25 cellular contexts compared by ENCODE assay signal in the genomic region with DNA sequence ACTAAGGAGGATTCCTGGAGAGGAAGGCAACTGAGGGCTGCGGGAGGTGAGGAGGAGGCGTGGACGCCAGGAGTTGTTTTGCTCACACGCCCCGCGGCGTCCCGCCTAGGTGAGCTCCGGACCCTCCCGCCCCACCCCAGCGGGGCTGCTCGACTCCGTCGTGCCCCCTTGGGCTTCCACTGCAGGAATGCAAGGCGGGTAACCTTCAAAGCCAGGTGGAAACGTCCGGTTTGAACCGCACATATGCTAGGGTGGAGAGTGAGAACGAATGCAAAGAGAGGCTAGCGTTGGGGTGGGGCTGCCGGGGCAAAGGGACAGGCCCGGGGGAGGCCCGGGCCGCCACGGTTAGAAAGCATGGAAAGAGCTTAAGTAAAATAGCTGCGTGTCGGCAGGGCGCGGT. TPM values are rescaled to one million over a fixed set of nuclear protein-coding genes. Genes with fewer than 3 reads are reported as not detected.
"Had no signal": no experiment of that assay in that cellular context is flagged by ENCODE, and none has a peak within 500 bp of the region (broad histone marks: within the 10 kb centered on the region; RNA-seq: fewer than 3 reads in every experiment).

No MANE protein-coding gene starts in this region.

- ATAC-seq: Panc1, PC-3 had no signal

- H3K27ac ChIP-seq: HL-60, RWPE1 had no signal

- H3K9me3 ChIP-seq: SK-N-SH had no signal

- DNase-seq: KBM-7, MV-4-11, NCI-H1048, NCI-H1105, NCI-H1417, NCI-H146, NCI-H1694 treated with DMSO at 0.1 percent for 48 hours, NCI-H1930, NCI-H2081, NCI-H2107, NCI-H2227 treated with DMSO at 0.1 percent for 48 hours, NCI-H524, NCI-H526 treated with DMSO at 0.1 percent for 48 hours, NCI-H774, PC-3, SHP77, SK-N-SH had no signal

- H3K9ac ChIP-seq: SK-N-SH had no signal

- H3K4me2 ChIP-seq: SK-N-SH had no signal

RNA-seq across cellular contexts. Expression of a gene that starts 5.4 kb away (rescaled TPM):
- total RNA-seq: LHCN-M2, MCF 10A, NCI-H460, PC-3, SK-MEL-5 had no signal
- polyA plus RNA-seq: SK-N-SH had no signal

RNA-seq across cellular contexts. Expression of a gene that starts 10.3 kb away (rescaled TPM):
- total RNA-seq: LHCN-M2, MCF 10A, NCI-H460, OCI-LY7, PC-3, SK-MEL-5 had no signal
- polyA plus RNA-seq: SK-N-SH had no signal

RNA-seq across cellular contexts. Expression of a gene that starts 40.1 kb away (rescaled TPM):
- total RNA-seq: LHCN-M2, MCF 10A, NCI-H460, OCI-LY7, PC-3, SK-MEL-5 had no signal
- polyA plus RNA-seq: SK-N-SH had no signal

RNA-seq across cellular contexts. Expression of a gene that starts 41.3 kb away (rescaled TPM):
- total RNA-seq: LHCN-M2, MCF 10A, NCI-H460, OCI-LY7, PC-3, SK-MEL-5 had no signal
- polyA plus RNA-seq: SK-N-SH had no signal

RNA-seq across cellular contexts. Expression of a gene that starts 59.2 kb away (rescaled TPM):
- total RNA-seq: LHCN-M2, MCF 10A, NCI-H460, OCI-LY7, PC-3, SK-MEL-5 had no signal
- polyA plus RNA-seq: SK-N-SH had no signal
